ENCODE assay signal across 35 cellular contexts in the genomic region with DNA sequence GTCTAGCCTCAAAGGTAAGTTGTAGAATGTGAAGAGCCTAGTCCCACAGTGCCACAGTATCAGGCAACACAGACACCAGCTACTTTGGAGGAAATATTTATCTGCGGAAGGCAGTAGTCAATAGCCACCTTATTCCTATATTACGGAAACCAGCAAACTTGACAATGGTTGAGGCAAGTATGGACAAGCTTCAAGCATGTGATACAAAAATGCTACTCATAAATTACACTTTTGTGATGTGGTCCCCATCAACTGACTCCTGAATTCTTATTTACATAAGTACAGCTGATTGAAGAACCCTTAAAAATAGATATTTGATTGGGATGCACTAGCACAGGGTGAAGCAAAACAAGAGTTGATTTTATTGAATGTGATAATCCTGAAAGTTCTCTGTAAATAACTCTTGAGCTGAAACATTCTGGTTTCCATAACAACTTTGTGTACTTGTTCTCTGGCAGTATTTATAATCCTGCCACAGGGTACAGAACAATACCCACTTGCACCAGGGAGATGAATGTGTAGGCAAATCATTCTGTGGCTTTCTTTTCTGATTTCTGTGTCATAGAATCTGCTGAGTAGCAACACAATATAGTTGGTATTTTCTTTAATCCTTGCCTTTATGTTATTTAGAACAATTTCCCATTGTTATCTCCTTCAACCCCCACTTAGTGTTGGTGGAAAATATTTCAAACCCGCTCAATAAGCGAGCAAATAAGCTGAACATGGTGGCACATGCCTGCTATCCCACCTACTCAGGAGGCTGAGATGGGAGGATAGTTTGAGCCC. TPM values are rescaled to one million over a fixed set of nuclear protein-coding genes. Genes with fewer than 3 reads are reported as not detected.
DNase-seq lines count a peak whose midpoint lies in the region; ATAC-seq, FAIRE-seq and TF ChIP-seq lines count a peak whose summit lies in the region.
"Had no signal": no experiment of that assay in that cellular context is flagged by ENCODE, and none has a peak within 500 bp of the region (broad histone marks: within the 10 kb centered on the region; RNA-seq: fewer than 3 reads in every experiment).

A gene with protein sequence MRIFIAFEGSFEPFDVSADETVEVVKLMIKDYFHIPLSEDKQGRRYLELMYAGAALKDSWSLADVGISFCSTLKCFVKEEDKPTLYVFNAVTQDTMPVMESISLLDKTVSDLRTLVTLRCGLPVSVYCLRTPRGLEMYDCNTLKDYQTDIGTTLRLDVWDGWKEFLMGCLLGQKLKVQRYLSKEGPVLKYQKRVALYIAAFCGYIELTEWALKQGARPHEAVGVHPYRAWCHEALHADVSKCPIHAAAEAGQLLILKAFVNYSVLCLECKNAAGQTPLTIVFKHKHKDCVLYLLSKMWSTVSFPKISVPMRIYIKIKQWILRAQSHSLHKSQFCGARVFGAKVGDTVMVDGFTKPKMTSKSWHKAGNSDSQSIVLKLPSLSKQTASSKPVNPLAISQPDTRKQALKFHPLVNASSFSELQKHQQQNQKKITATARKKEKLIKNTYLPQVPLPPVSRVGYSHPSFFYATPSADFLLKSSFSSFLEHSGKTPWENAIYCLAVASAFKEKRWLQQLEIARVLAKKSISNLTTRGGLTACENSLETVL (minus strand): TSS at position 70 of the 786 bp plus-strand sequence. CDS start 188 bp downstream, outside the sequence.

- 86 to 90% (median 88%) methylated on average over 4 of the region's 4 CpGs for WGBS in psoas muscle, 3 donors

- H3K9me3 ChIP-seq in OCI-LY7 (ENCODE audit: low read length): no peaks in the 10 kb centered on the region
- H3K9me3 ChIP-seq in psoas muscle: no peaks in the 10 kb centered on the region
- H3K9me3 ChIP-seq: BLaER1 treated with 17β-estradiol and CSF1 and Interleukin-3, amounts not matched to agents 10 nM and 100 nM; heart right ventricle; prostate gland; upper lobe of right lung had no signal

- peak; percentile 72 for ATAC-seq in foreskin keratinocyte
- no peak for ATAC-seq in psoas muscle
- ATAC-seq: activated naive CD4-positive, alpha-beta T cell treated with anti-CD3 and anti-CD28 coated beads, Interleukin-2, amount 50 U/mL, for 72 hours; heart right ventricle; left lobe of liver; upper lobe of right lung had no signal

- H3K36me3 ChIP-seq in OCI-LY7 (ENCODE audit: insufficient read depth, low read length): no peaks in the 10 kb centered on the region
- H3K36me3 ChIP-seq in psoas muscle (ENCODE audit: insufficient read depth in 1 of 2, low read depth in 1 of 2): no peaks in the 10 kb centered on the region
- H3K36me3 ChIP-seq: BLaER1 treated with 17β-estradiol and CSF1 and Interleukin-3, amounts not matched to agents 10 nM and 100 nM; heart right ventricle; prostate gland; upper lobe of right lung had no signal

- CTCF ChIA-PET in OCI-LY7 (lab: Charles Lee; ENCODE audit: unreplicated experiment): no interaction called here

- H3K4me3 ChIP-seq in OCI-LY7 (ENCODE audit: low read depth, low read length, poor library complexity, severe bottlenecking): no peak within 1 kb of the TSS
- no peak within 1 kb of the TSS for H3K4me3 ChIP-seq in psoas muscle
- H3K4me3 ChIP-seq: BLaER1 treated with 17β-estradiol and CSF1 and Interleukin-3, amounts not matched to agents 10 nM and 100 nM; heart right ventricle; prostate gland; upper lobe of right lung had no signal

- H3K27ac ChIP-seq in 22Rv1 (peak within 1 kb of the TSS; percentile 59), foreskin keratinocyte (peak within 1 kb of the TSS; percentile 0), OCI-LY7 (ENCODE audit: low read depth, low read length, poor library complexity, severe bottlenecking) (no peak within 1 kb of the TSS), psoas muscle (no peak within 1 kb of the TSS)
- H3K27ac ChIP-seq: BLaER1 treated with 17β-estradiol and CSF1 and Interleukin-3, amounts not matched to agents 10 nM and 100 nM; heart right ventricle; KMS-11; prostate gland; upper lobe of right lung had no signal

- POLR2A ChIA-PET in OCI-LY7 (lab: Charles Lee): interaction anchor here (0.8 kb wide), 1 partner anchor 9 kb away, joined by 3 read pairs; no protein-coding TSS in a partner anchor

- H3K9me2 ChIP-seq in OCI-LY7 (ENCODE audit: insufficient read depth, low read length): no peaks in the 10 kb centered on the region

- no peaks in the 10 kb centered on the region for H3K79me2 ChIP-seq in OCI-LY7 (ENCODE audit: insufficient read depth, low read depth, low read length)

- H3K27me3 ChIP-seq in foreskin keratinocyte: no peaks in the 10 kb centered on the region
- H3K27me3 ChIP-seq in psoas muscle (ENCODE audit: insufficient read depth in 3 of 3, low read length in 2 of 3): peaks cover 0 to 10% (median 8%) of the 10 kb centered on the region in 3 donors
- H3K27me3 ChIP-seq: BLaER1 treated with 17β-estradiol and CSF1 and Interleukin-3, amounts not matched to agents 10 nM and 100 nM; upper lobe of right lung had no signal

- peaks cover 34% of the 10 kb centered on the region for H3K4me1 ChIP-seq in foreskin keratinocyte
- no peaks in the 10 kb centered on the region for H3K4me1 ChIP-seq in OCI-LY7 (ENCODE audit: insufficient read depth, low read length, poor library complexity, severe bottlenecking)
- no peaks in the 10 kb centered on the region for H3K4me1 ChIP-seq in psoas muscle
- H3K4me1 ChIP-seq: heart right ventricle, prostate gland, upper lobe of right lung had no signal

- intact Hi-C loops in OCI-LY7 (cut with micrococcal nuclease; ENCODE audit: unreplicated experiment) (no loop called here), psoas muscle (cut with DNase I) (no loop called here)

- peak; percentile 33 for DNase-seq in LHCN-M2 (ENCODE audit: low read depth)
- peak; percentile 48 for DNase-seq in NCI-H748 treated with DMSO at 0.1 percent for 48 hours (lab: John Stamatoyannopoulos, UW)
- peak in 1 of 2 donors; percentile 59 for DNase-seq in foreskin keratinocyte
- DNase-seq in OCI-LY7 (ENCODE audit: low spot score): no peak
- DNase-seq in psoas muscle: no peak
- no peak for DNase-seq in NCI-H1092 treated with DMSO at 0.1 percent for 48 hours (lab: John Stamatoyannopoulos, UW)
- no peak for DNase-seq in RCC 7860 (ENCODE audit: low spot score)
- DNase-seq: ACHN; activated CD4-positive, alpha-beta memory T cell treated with anti-CD3 and anti-CD28 coated beads for 36 hours; activated CD4-positive, CD25-positive, alpha-beta regulatory T cell; activated CD8-positive, alpha-beta memory T cell treated with anti-CD3 and anti-CD28 coated beads, Interleukin-2, amount 50 U/mL, for 48 hours; GOT3; heart right ventricle; MV-4-11; naive B cell; NCI-H2171; NCI-H524 treated with DMSO at 0.1 percent for 48 hours; OCI-M1; SHP77; small intestine; stimulated activated CD4-positive, alpha-beta T cell treated with anti-CD3 and anti-CD28 coated beads, Interleukin-2, amount 100 ng/mL, for 24 hours; SW 1271; upper lobe of right lung had no signal

- FAIRE-seq in RCC 7860 (lab: Jason Lieb, UNC): no peak
- FAIRE-seq: astrocyte, GM12892, small intestine had no signal

- no peak within 1 kb of the TSS for H3K4me2 ChIP-seq in OCI-LY7 (ENCODE audit: low read length)
- H3K4me2 ChIP-seq: BLaER1 treated with 17β-estradiol and CSF1 and Interleukin-3, amounts not matched to agents 10 nM and 100 nM; KMS-11 had no signal

- no peaks in the 10 kb centered on the region for H4K20me1 ChIP-seq in OCI-LY7 (ENCODE audit: insufficient read depth, low read length)
- H4K20me1 ChIP-seq: BLaER1 treated with 17β-estradiol and CSF1 and Interleukin-3, amounts not matched to agents 10 nM and 100 nM had no signal

- TF ChIP-seq CTCF in 22Rv1 (IDR thresholded peaks at IDR 0.05) (no peak), foreskin keratinocyte (conservative IDR thresholded peaks at IDR 0.05) (no peak), OCI-LY7 (conservative IDR thresholded peaks at IDR 0.05; ENCODE audit: low read length) (no peak), psoas muscle (IDR thresholded peaks at IDR 0.05) (no peak)

- no peak within 1 kb of the TSS for H2AFZ ChIP-seq in OCI-LY7 (ENCODE audit: low read length)

- no TSS peak for BruUV-seq in OCI-LY7 (replicated peaks; lab: Mats Ljungman, UMichigan)

RNA-seq across cellular contexts. Expression of the gene that starts here (rescaled TPM):
- total RNA-seq in LHCN-M2 (2014; rRNA removed): 0.06 TPM in 1 of 2 replicates, not detected in the other
- not detected for polyA plus RNA-seq in LHCN-M2 (2012)
- 0.42 and 0.82 TPM in 2 replicates for total RNA-seq in foreskin keratinocyte
- polyA plus RNA-seq in foreskin keratinocyte: 0.45 and 0.48 TPM in 2 replicates
- total RNA-seq in OCI-LY7 (2014; rRNA removed; shearing (Covaris generic)): not detected in 2 replicates
- total RNA-seq in OCI-LY7 (2022): not detected in 2 replicates
- not detected for total RNA-seq in psoas muscle
- polyA plus RNA-seq in psoas muscle: 1 to 10 TPM in 1 of 3 donors, not detected in 2; 2.9 TPM
- total RNA-seq: activated CD4-positive, alpha-beta memory T cell treated with anti-CD3 and anti-CD28 coated beads for 36 hours; activated naive CD4-positive, alpha-beta T cell treated with anti-CD3 and anti-CD28 coated beads, Interleukin-2, amount 50 U/mL, for 72 hours; activated T-helper 2 cell treated with anti-CD3 and anti-CD28 coated beads, Interferon-gamma antibody, Interleukin-2, Interleukin-4, amounts not matched to agents 10 μg/mL and 5 μg/mL and 100 μg/mL, durations not matched to agents 14 hours and 24 hours and 36 hours; astrocyte; epithelial cell of proximal tubule; heart right ventricle; HT1080; left lobe of liver; prostate gland; subcutaneous adipose tissue; upper lobe of right lung had no signal
- polyA plus RNA-seq: heart right ventricle, small intestine had no signal

Comparison
In these comparisons a context has a peak if more than half of its experiments do, and no peak if none do; other contexts are left out.
1. Peak in DNase-seq in LHCN-M2; RNA of the gene not detected or under 1 TPM.
2. Peak in ATAC-seq and H3K27ac ChIP-seq in foreskin keratinocyte; RNA of the gene not detected or under 1 TPM.